1 cellular context compared by ENCODE assay signal in genomic region chr2:237879058-237879430, GRCh38.
TF ChIP-seq lines count a peak whose summit lies in the region.

No MANE protein-coding gene starts in this region.

TF ChIP-seq in GM23338, 12 proteins besides CTCF, POLR2A, EP300 and RAD21 (continued from another document):
- TF ChIP-seq ETS1 (IDR thresholded peaks at IDR 0.05) (no peak), CREB1 (CRISPR knock-in tag; IDR thresholded peaks at IDR 0.05; ENCODE audit: low read depth) (no peak), ZNF114 (CRISPR knock-in tag; IDR thresholded peaks at IDR 0.05) (no peak), EZH2phosphoT487 (IDR thresholded peaks at IDR 0.05; ENCODE audit: unreplicated experiment) (no peak), STAT1 (IDR thresholded peaks at IDR 0.05; ENCODE audit: unreplicated experiment) (no peak), NANOG (IDR thresholded peaks at IDR 0.05; ENCODE audit: borderline replicate concordance) (no peak), ZNF331 (CRISPR knock-in tag; IDR thresholded peaks at IDR 0.05; ENCODE audit: low read depth) (no peak)
